ENCODE assay signal across 8 cellular contexts in the genomic region with DNA sequence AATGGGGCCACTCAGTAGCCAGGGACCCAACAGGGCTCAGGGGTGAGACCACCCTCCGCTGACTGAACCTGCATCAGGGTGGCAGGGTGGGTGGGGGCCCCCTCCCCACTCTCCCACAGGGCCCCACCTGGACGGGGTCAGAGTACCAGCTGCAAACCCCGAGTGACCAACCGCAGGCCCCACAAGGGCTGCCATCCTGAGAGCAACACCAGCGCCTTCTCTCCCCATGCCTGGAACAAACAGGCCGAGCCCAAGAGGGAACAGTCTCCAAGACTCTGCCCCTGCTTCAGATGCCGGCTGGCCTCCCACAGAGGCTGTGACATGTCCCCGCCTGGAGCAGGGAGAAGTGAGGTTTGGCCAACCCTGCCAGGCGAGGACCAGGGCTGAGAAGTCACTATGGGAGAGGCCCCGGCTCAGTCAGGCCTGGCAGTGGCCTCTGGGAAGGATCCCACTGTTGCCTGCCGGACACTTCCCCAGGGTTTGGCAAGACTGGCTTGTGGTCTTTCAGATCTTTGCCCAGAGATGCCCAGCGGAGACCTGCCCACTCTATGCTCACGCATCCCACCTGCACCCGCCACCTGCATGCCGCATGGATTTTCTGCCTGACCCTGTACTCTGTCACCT. TPM values are rescaled to one million over a fixed set of nuclear protein-coding genes. Genes with fewer than 3 reads are reported as not detected.
DNase-seq lines count a peak whose midpoint lies in the region; ATAC-seq, FAIRE-seq and TF ChIP-seq lines count a peak whose summit lies in the region.

No MANE protein-coding gene starts in this region.

- H3K27ac ChIP-seq in right atrium auricular region = peak overlapping the region; percentile 45 to 68
- H3K27ac ChIP-seq in K562 (ENCODE audit: extremely low read depth, low read depth, low read length) = peak overlapping the region; percentile 30; the same call in 1 of the 3 replicates
- peak overlapping the region; percentile 63 to 68 for H3K27ac ChIP-seq in uterus

- H3K4me1 ChIP-seq in right atrium auricular region = peaks cover 0 to 90% of the 10 kb centered on the region in 2 donors
- peaks cover 60 to 93% of the 10 kb centered on the region in 2 experiments for H3K4me1 ChIP-seq in K562 (replicated peaks in 1 of 2; ENCODE audit: control insufficient read depth in 2 of 2, insufficient read depth in 2 of 2, low read length in 2 of 2)
- H3K4me1 ChIP-seq in uterus = peaks cover 16 to 43% of the 10 kb centered on the region in 2 donors

- TF ChIP-seq RAD21 in K562 (CRISPR knock-in tag; conservative IDR thresholded peaks at IDR 0.05 in 1 of 2, IDR thresholded peaks at IDR 0.05 in 1 of 2) = no peak

- DNase-seq in right atrium auricular region (ENCODE audit: low spot score) = no peak
- no peak for DNase-seq in left cardiac atrium
- no peak for DNase-seq in K562 (ENCODE audit: extremely low read depth in 1 of 4, low spot score in 3 of 4)
- DNase-seq in natural killer cell = no peak
- no peak for DNase-seq in uterus
- DNase-seq in ACHN = no peak
- DNase-seq in iPS-NIHi7 (ENCODE audit: extremely low spot score) = no peak
- no peak for DNase-seq in GM03348 (ENCODE audit: low spot score)

- peak overlapping the region in 1 of 2 experiments; percentile 89; a peak in 2 of 4 replicates for H3K9ac ChIP-seq in K562 (ENCODE audit: insufficient read depth in 1 of 2, low read depth in 2 of 2, low read length in 2 of 2)

- TF ChIP-seq CTCF in right atrium auricular region (IDR thresholded peaks at IDR 0.05) = no peak
- TF ChIP-seq CTCF in K562 (IDR thresholded peaks at IDR 0.05 in 2 of 3, conservative IDR thresholded peaks at IDR 0.05 in 1 of 3; ENCODE audit: insufficient read depth in 2 of 3, low read depth in 1 of 3, low read length in 3 of 3) = no peak
- no peak for TF ChIP-seq CTCF in natural killer cell (IDR thresholded peaks at IDR 0.05)
- no peak for TF ChIP-seq CTCF in uterus (IDR thresholded peaks at IDR 0.05)

- H3K4me3 Mint-ChIP-seq in natural killer cell = peak overlapping the region; percentile 92

- no peaks in the 10 kb centered on the region for H3K27me3 Mint-ChIP-seq in natural killer cell (ENCODE audit: low read depth in 2 of 2)

- intact Hi-C loops in left cardiac atrium (cut with DNase I) = no loop called here
- intact Hi-C loops in K562 (cut with micrococcal nuclease) = no loop called here
- intact Hi-C loops in natural killer cell (cut with micrococcal nuclease) = loop anchor here (2.0 kb wide), 1 partner anchor 28 kb away; no protein-coding TSS in a partner anchor
- intact Hi-C loops in uterus (cut with DNase I; ENCODE audit: low total_unique reads) = no loop called here

- no peak for TF ChIP-seq POLR2A in K562 (conservative IDR thresholded peaks at IDR 0.05)
- no peak for TF ChIP-seq POLR2A in uterus (IDR thresholded peaks at IDR 0.05)

- CTCF ChIA-PET in K562 (lab: Yijun Ruan, JAX; ENCODE audit: low intra/inter-chr PET ratio) = no interaction called here

- WGBS in K562 (ENCODE audit: insufficient coverage, low coverage, missing lambda C conversion rate) = 95% methylated on average over 15 of the region's 15 CpGs

- no peak overlapping the region for H2AFZ ChIP-seq in K562 (ENCODE audit: low read depth, low read length)

- H3K36me3 ChIP-seq in right atrium auricular region (peaks cover 9% of the 10 kb centered on the region), K562 (ENCODE audit: control insufficient read depth, insufficient read depth, low read length) (peaks cover 65% of the 10 kb centered on the region; the same call in 2 of the 3 replicates), uterus (no peaks in the 10 kb centered on the region)

- no peaks in the 10 kb centered on the region for H3K36me3 Mint-ChIP-seq in natural killer cell

- no peak for FAIRE-seq in K562 (lab: Jason Lieb, UNC)

- H3K27me3 ChIP-seq in right atrium auricular region = no peaks in the 10 kb centered on the region
- no peaks in the 10 kb centered on the region for H3K27me3 ChIP-seq in K562 (ENCODE audit: control insufficient read depth in 2 of 2, insufficient read depth in 2 of 2, low read length in 2 of 2)
- H3K27me3 ChIP-seq in uterus = no peaks in the 10 kb centered on the region

- H3K9me1 ChIP-seq in K562 (ENCODE audit: control insufficient read depth, insufficient read depth, low read length) = no peaks in the 10 kb centered on the region

- TF ChIP-seq EP300 in K562 (IDR thresholded peaks at IDR 0.05; ENCODE audit: low read length) = no peak

- no peak overlapping the region for H3K4me3 ChIP-seq in right atrium auricular region
- H3K4me3 ChIP-seq in K562 = no peak overlapping the region
- no peak overlapping the region for H3K4me3 ChIP-seq in uterus

- POLR2A ChIA-PET in K562 (lab: Yijun Ruan, JAX) = interaction anchor here (0.7 kb wide), 1 partner anchor 22 kb away, joined by 3 read pairs; no protein-coding TSS in a partner anchor

- no peaks in the 10 kb centered on the region for H3K9me3 Mint-ChIP-seq in natural killer cell

- in situ Hi-C loops in K562 (cut with MboI) (no loop called here), ACHN (cut with HindIII; ENCODE audit: low pct_ligation_motif_present, low pct_unique_long_range_greater_than_20kb, low sequenced_read_pairs) (no loop called here)

- H3K79me2 ChIP-seq in K562 (ENCODE audit: control insufficient read depth, insufficient read depth, low read length) = peaks cover 87% of the 10 kb centered on the region

- no peak overlapping the region for H3K4me2 ChIP-seq in K562 (ENCODE audit: insufficient read depth, low read length)

- no peaks in the 10 kb centered on the region; the same call in none of the 2 replicates for H4K20me1 ChIP-seq in K562 (replicated peaks; ENCODE audit: control insufficient read depth, insufficient read depth, low read length)

- peaks cover 30 to 56% of the 10 kb centered on the region in 2 donors for H3K4me1 Mint-ChIP-seq in natural killer cell

- ATAC-seq in left cardiac atrium (no peak), K562 (no peak), natural killer cell (no peak)

- BruUV-seq in K562 (replicated peaks; lab: Mats Ljungman, UMichigan) = no TSS peak

- peak overlapping the region; percentile 93 for H3K27ac Mint-ChIP-seq in natural killer cell

- H3K9me3 ChIP-seq in right atrium auricular region = no peaks in the 10 kb centered on the region
- no peaks in the 10 kb centered on the region for H3K9me3 ChIP-seq in K562 (replicated peaks; ENCODE audit: control insufficient read depth, insufficient read depth, low read depth, low read length)
- H3K9me3 ChIP-seq in uterus = no peaks in the 10 kb centered on the region

RNA-seq across cellular contexts. Expression of a gene that starts 27.2 kb away (rescaled TPM):
- 1 to 10 TPM; 6.2 to 7.3 TPM for total RNA-seq in right atrium auricular region
- 10 to 100 TPM; 21.1 to 22.3 TPM for total RNA-seq in left cardiac atrium
- total RNA-seq in K562 (2011; cell fraction: chromatin; rRNA removed; ENCODE audit: low replicate concordance) = 6.5 and 16.7 TPM in 2 replicates
- total RNA-seq in K562 (2011; cell fraction: nucleolus; rRNA removed) = 12.6 and 12.8 TPM in 2 replicates
- 6.2 and 6.5 TPM in 2 replicates for total RNA-seq in K562 (2011; cell fraction: nucleoplasm; rRNA removed)
- 3.6 and 5.7 TPM in 2 replicates for total RNA-seq in K562 (2014; rRNA removed)
- 1.5 and 1.9 TPM in 2 replicates for total RNA-seq in K562 (2014; rRNA removed; fragmentation: Illumina TruSeq; extraction: Trizol)
- total RNA-seq in K562 (2015; rRNA removed; fragmentation: Illumina TruSeq; extraction: Trizol) = 7.8 and 8.0 TPM in 2 replicates
- 14.0 and 16.2 TPM in 2 replicates for total RNA-seq in K562 (2021)
- 3.9 and 4.3 TPM in 2 replicates for polyA plus RNA-seq in K562 (2011; rRNA removed)
- polyA plus RNA-seq in K562 (2011; cell fraction: cytosol; rRNA removed) = 4.7 and 8.9 TPM in 2 replicates
- polyA plus RNA-seq in K562 (2011; cell fraction: nucleus; rRNA removed) = 4.8 and 7.2 TPM in 2 replicates
- 13.5 and 16.5 TPM in 2 replicates for polyA plus RNA-seq in K562 (2012)
- 5.5 and 7.6 TPM in 2 replicates for polyA plus RNA-seq in K562 (2014; fragmentation: Illumina TruSeq; extraction: Trizol)
- 1 to 10 TPM in 1 of 2 experiments, under 1 TPM in 1; 0.25 to 1.3 TPM for polyA plus RNA-seq in K562 (2014; fragmentation: Nextera tagmentation; extraction: Ambion mirVana)
- polyA plus RNA-seq in K562 (2014; rRNA removed) = 5.7 and 9.4 TPM in 2 replicates
- 1.3 and 1.9 TPM in 2 replicates for polyA minus RNA-seq in K562 (2011; rRNA and poly(A)+ RNA removed)
- 8.7 and 9.4 TPM in 2 replicates for polyA minus RNA-seq in K562 (2011; cell fraction: cytosol; rRNA and poly(A)+ RNA removed)
- 3.2 and 4.0 TPM in 2 replicates for polyA minus RNA-seq in K562 (2011; cell fraction: nucleus; rRNA and poly(A)+ RNA removed)
- total RNA-seq in natural killer cell = 10 to 100 TPM; 30.4 to 38.4 (median 31.1) TPM
- 10 to 100 TPM in 1 of 4 donors, 1 to 10 TPM in 1, under 1 TPM in 1, not detected in 1; 0.51 to 13.8 (median 5.8) TPM for total RNA-seq in uterus

RNA-seq across cellular contexts. Expression of a gene that starts 29.8 kb away (rescaled TPM):
- total RNA-seq in right atrium auricular region (10 to 100 TPM; 17.5 to 31.9 TPM), left cardiac atrium (10 to 100 TPM; 31.4 to 39.4 TPM), K562 (2014; rRNA removed) (48.0 and 60.1 TPM in 2 replicates), K562 (2014; rRNA removed; fragmentation: Illumina TruSeq; extraction: Trizol) (6.1 and 9.4 TPM in 2 replicates), K562 (2015; rRNA removed; fragmentation: Illumina TruSeq; extraction: Trizol) (28.6 and 29.1 TPM in 2 replicates), K562 (2021) (72.0 and 75.3 TPM in 2 replicates), natural killer cell (10 to 100 TPM; 43.9 to 55.7 (median 49.2) TPM), uterus (10 to 100 TPM; 11.8 to 69.3 (median 29.5) TPM)
- total RNA-seq in K562 (2011; cell fraction: chromatin; rRNA removed; ENCODE audit: low replicate concordance) = 74.6 and 119 TPM in 2 replicates
- total RNA-seq in K562 (2011; cell fraction: nucleolus; rRNA removed) = 59.7 and 60.0 TPM in 2 replicates
- total RNA-seq in K562 (2011; cell fraction: nucleoplasm; rRNA removed) = 58.7 and 78.3 TPM in 2 replicates
- polyA plus RNA-seq in K562 (2011; rRNA removed) (25.7 and 44.0 TPM in 2 replicates), K562 (2014; fragmentation: Illumina TruSeq; extraction: Trizol) (25.5 and 57.0 TPM in 2 replicates), K562 (2014; fragmentation: Nextera tagmentation; extraction: Ambion mirVana) (1 to 10 TPM; 1.7 to 2.1 TPM), K562 (2014; rRNA removed) (58.5 and 64.7 TPM in 2 replicates)
- 41.8 and 96.4 TPM in 2 replicates for polyA plus RNA-seq in K562 (2011; cell fraction: cytosol; rRNA removed)
- 68.2 and 94.2 TPM in 2 replicates for polyA plus RNA-seq in K562 (2011; cell fraction: nucleus; rRNA removed)
- 51.2 and 58.7 TPM in 2 replicates for polyA plus RNA-seq in K562 (2012)
- 8.2 and 13.7 TPM in 2 replicates for polyA minus RNA-seq in K562 (2011; rRNA and poly(A)+ RNA removed)
- 31.3 and 36.5 TPM in 2 replicates for polyA minus RNA-seq in K562 (2011; cell fraction: cytosol; rRNA and poly(A)+ RNA removed)
- 17.4 and 22.5 TPM in 2 replicates for polyA minus RNA-seq in K562 (2011; cell fraction: nucleus; rRNA and poly(A)+ RNA removed)

RNA-seq across cellular contexts. Expression of a gene that starts 31.9 kb away (rescaled TPM):
- 10 to 100 TPM in 1 of 2 donors, 1 to 10 TPM in 1; 4.8 to 11.8 TPM for total RNA-seq in right atrium auricular region
- total RNA-seq in left cardiac atrium = 1 to 10 TPM; 4.8 to 8.2 TPM
- total RNA-seq in K562 (2011; cell fraction: chromatin; rRNA removed; ENCODE audit: low replicate concordance) = 2.7 and 6.6 TPM in 2 replicates
- total RNA-seq in K562 (2011; cell fraction: nucleolus; rRNA removed) = 8.7 and 10.8 TPM in 2 replicates
- total RNA-seq in K562 (2011; cell fraction: nucleoplasm; rRNA removed) = 4.0 and 6.0 TPM in 2 replicates
- 4.3 and 7.8 TPM in 2 replicates for total RNA-seq in K562 (2014; rRNA removed)
- 2.3 and 3.9 TPM in 2 replicates for total RNA-seq in K562 (2014; rRNA removed; fragmentation: Illumina TruSeq; extraction: Trizol)
- total RNA-seq in K562 (2015; rRNA removed; fragmentation: Illumina TruSeq; extraction: Trizol) = 3.5 and 4.5 TPM in 2 replicates
- total RNA-seq in K562 (2021) = 5.7 and 8.2 TPM in 2 replicates
- polyA plus RNA-seq in K562 (2011; rRNA removed) = 4.3 and 4.7 TPM in 2 replicates
- polyA plus RNA-seq in K562 (2011; cell fraction: cytosol; rRNA removed) = 5.4 and 13.5 TPM in 2 replicates
- polyA plus RNA-seq in K562 (2011; cell fraction: nucleus; rRNA removed) = 5.6 and 10.5 TPM in 2 replicates
- polyA plus RNA-seq in K562 (2012) = 1.4 and 4.8 TPM in 2 replicates
- polyA plus RNA-seq in K562 (2014; fragmentation: Illumina TruSeq; extraction: Trizol) = 5.3 and 5.4 TPM in 2 replicates
- 1 to 10 TPM; 1.2 to 3.6 TPM for polyA plus RNA-seq in K562 (2014; fragmentation: Nextera tagmentation; extraction: Ambion mirVana)
- 5.8 and 9.8 TPM in 2 replicates for polyA plus RNA-seq in K562 (2014; rRNA removed)
- 1.2 and 3.1 TPM in 2 replicates for polyA minus RNA-seq in K562 (2011; rRNA and poly(A)+ RNA removed)
- 2.0 and 2.6 TPM in 2 replicates for polyA minus RNA-seq in K562 (2011; cell fraction: cytosol; rRNA and poly(A)+ RNA removed)
- 1.1 and 3.2 TPM in 2 replicates for polyA minus RNA-seq in K562 (2011; cell fraction: nucleus; rRNA and poly(A)+ RNA removed)
- 1 to 10 TPM; 1.4 to 3.3 (median 2.0) TPM for total RNA-seq in natural killer cell
- 1 to 10 TPM in 3 of 4 donors, under 1 TPM in 1; 0.29 to 9.4 (median 6.2) TPM for total RNA-seq in uterus

RNA-seq across cellular contexts. Expression of a gene that starts 31.9 kb away (rescaled TPM):
- total RNA-seq in right atrium auricular region = 1 to 10 TPM; 2.6 to 5.0 TPM
- total RNA-seq in left cardiac atrium = 1 to 10 TPM; 5.2 to 8.4 TPM
- total RNA-seq in K562 (2011; cell fraction: chromatin; rRNA removed; ENCODE audit: low replicate concordance) = 122 and 169 TPM in 2 replicates
- total RNA-seq in K562 (2011; cell fraction: nucleolus; rRNA removed) = 101 and 121 TPM in 2 replicates
- total RNA-seq in K562 (2011; cell fraction: nucleoplasm; rRNA removed) = 83.4 and 88.4 TPM in 2 replicates
- 61.1 and 78.3 TPM in 2 replicates for total RNA-seq in K562 (2014; rRNA removed)
- 32.5 and 42.6 TPM in 2 replicates for total RNA-seq in K562 (2014; rRNA removed; fragmentation: Illumina TruSeq; extraction: Trizol)
- total RNA-seq in K562 (2015; rRNA removed; fragmentation: Illumina TruSeq; extraction: Trizol) = 51.4 and 51.8 TPM in 2 replicates
- 78.6 and 86.9 TPM in 2 replicates for total RNA-seq in K562 (2021)
- polyA plus RNA-seq in K562 (2011; rRNA removed) = 32.0 and 35.3 TPM in 2 replicates
- polyA plus RNA-seq in K562 (2011; cell fraction: cytosol; rRNA removed) = 33.8 and 95.9 TPM in 2 replicates
- 46.7 and 100 TPM in 2 replicates for polyA plus RNA-seq in K562 (2011; cell fraction: nucleus; rRNA removed)
- 65.6 and 65.8 TPM in 2 replicates for polyA plus RNA-seq in K562 (2012)
- 45.2 and 59.3 TPM in 2 replicates for polyA plus RNA-seq in K562 (2014; fragmentation: Illumina TruSeq; extraction: Trizol)
- polyA plus RNA-seq in K562 (2014; fragmentation: Nextera tagmentation; extraction: Ambion mirVana) = 1 to 10 TPM; 1.6 to 2.1 TPM
- polyA plus RNA-seq in K562 (2014; rRNA removed) = 65.4 and 73.4 TPM in 2 replicates
- polyA minus RNA-seq in K562 (2011; rRNA and poly(A)+ RNA removed) = 33.8 and 38.5 TPM in 2 replicates
- 43.1 and 61.4 TPM in 2 replicates for polyA minus RNA-seq in K562 (2011; cell fraction: cytosol; rRNA and poly(A)+ RNA removed)
- 35.1 and 42.1 TPM in 2 replicates for polyA minus RNA-seq in K562 (2011; cell fraction: nucleus; rRNA and poly(A)+ RNA removed)
- 10 to 100 TPM; 34.4 to 40.8 (median 35.2) TPM for total RNA-seq in natural killer cell
- total RNA-seq in uterus = 10 to 100 TPM in 1 of 4 donors, 1 to 10 TPM in 2, under 1 TPM in 1; 0.59 to 12.9 (median 8.0) TPM
